In genomic region chr20:56842086-56842485, GRCh38 we compare ENCODE assay signal across 28 cellular contexts.
"Had no signal": no experiment of that assay in that cellular context is flagged by ENCODE, and none has a peak within 500 bp of the region (broad histone marks: within the 10 kb centered on the region; RNA-seq: fewer than 3 reads in every experiment).

No MANE protein-coding gene starts in this region.

- H3K36me3 ChIP-seq: ascending aorta, cardiac muscle cell had no signal

- H3K9me3 ChIP-seq: ascending aorta had no signal

- FAIRE-seq: bronchial epithelial cell, TTC549 had no signal

- ATAC-seq: activated CD8-positive, alpha-beta T cell treated with anti-CD3 and anti-CD28 coated beads for 36 hours; activated naive CD8-positive, alpha-beta T cell treated with anti-CD3 and anti-CD28 coated beads, Interleukin-2, amount 50 U/mL, for 24 hours had no signal

- H3K4me3 ChIP-seq: ascending aorta, cardiac muscle cell had no signal

- H3K27me3 ChIP-seq: ascending aorta, cardiac muscle cell had no signal

- H3K4me1 ChIP-seq: ascending aorta had no signal

- H3K27ac ChIP-seq: ascending aorta, cardiac muscle cell, VCaP had no signal

- DNase-seq: activated B cell treated with CpG ODN at 0.5 μM for 24 hours; activated CD4-positive, alpha-beta memory T cell treated with anti-CD3 and anti-CD28 coated beads for 36 hours; activated CD4-positive, alpha-beta T cell treated with anti-CD3 and anti-CD28 coated beads for 4 hours; activated CD4-positive, alpha-beta T cell treated with anti-CD3 and anti-CD28 coated beads, Interleukin-2, amount 10 ng/mL, durations not matched to agents 24 days and 14 days; activated CD4-positive, alpha-beta T cell treated with anti-CD3 and anti-CD28 coated beads, Interleukin-2, amount 50 U/mL, for 1 hour; activated CD4-positive, alpha-beta T cell treated with anti-CD3 and anti-CD28 coated beads, Interleukin-2, amount 50 U/mL, for 4 hours; activated CD4-positive, CD25-positive, alpha-beta regulatory T cell treated with anti-CD3 and anti-CD28 coated beads, Interleukin-2, amount 50 U/mL, for 72 hours; activated CD8-positive, alpha-beta memory T cell treated with anti-CD3 and anti-CD28 coated beads, Interleukin-2, amount 50 U/mL, for 48 hours; activated CD8-positive, alpha-beta T cell treated with anti-CD3 and anti-CD28 coated beads for 36 hours; activated effector memory CD4-positive, alpha-beta T cell treated with Interleukin-2 at 50 U/mL for 16 hours; activated gamma-delta T cell; activated naive CD4-positive, alpha-beta T cell treated with anti-CD3 and anti-CD28 coated beads, Interleukin-2, amount 10 ng/mL, durations not matched to agents 7 days and 5 days; activated naive CD4-positive, alpha-beta T cell treated with Interleukin-2 at 50 U/mL for 16 hours; activated naive CD8-positive, alpha-beta T cell treated with anti-CD3 and anti-CD28 coated beads, Interleukin-2, amount 10 ng/mL, durations not matched to agents 7 days and 5 days; activated naive CD8-positive, alpha-beta T cell treated with anti-CD3 and anti-CD28 coated beads, Interleukin-2, amount 50 U/mL, for 24 hours; activated T-cell treated with anti-CD3 and anti-CD28 coated beads, Interleukin-2, amount 50 U/mL, for 24 hours; activated T-cell treated with anti-CD3 and anti-CD28 coated beads, Interleukin-2, amount 50 U/mL, for 48 hours; amygdala; anterior cingulate cortex; caudate nucleus; T-helper 1 cell; T-helper 2 cell; T-helper 9 cell had no signal
